8 cellular contexts compared by ENCODE assay signal in the genomic region with DNA sequence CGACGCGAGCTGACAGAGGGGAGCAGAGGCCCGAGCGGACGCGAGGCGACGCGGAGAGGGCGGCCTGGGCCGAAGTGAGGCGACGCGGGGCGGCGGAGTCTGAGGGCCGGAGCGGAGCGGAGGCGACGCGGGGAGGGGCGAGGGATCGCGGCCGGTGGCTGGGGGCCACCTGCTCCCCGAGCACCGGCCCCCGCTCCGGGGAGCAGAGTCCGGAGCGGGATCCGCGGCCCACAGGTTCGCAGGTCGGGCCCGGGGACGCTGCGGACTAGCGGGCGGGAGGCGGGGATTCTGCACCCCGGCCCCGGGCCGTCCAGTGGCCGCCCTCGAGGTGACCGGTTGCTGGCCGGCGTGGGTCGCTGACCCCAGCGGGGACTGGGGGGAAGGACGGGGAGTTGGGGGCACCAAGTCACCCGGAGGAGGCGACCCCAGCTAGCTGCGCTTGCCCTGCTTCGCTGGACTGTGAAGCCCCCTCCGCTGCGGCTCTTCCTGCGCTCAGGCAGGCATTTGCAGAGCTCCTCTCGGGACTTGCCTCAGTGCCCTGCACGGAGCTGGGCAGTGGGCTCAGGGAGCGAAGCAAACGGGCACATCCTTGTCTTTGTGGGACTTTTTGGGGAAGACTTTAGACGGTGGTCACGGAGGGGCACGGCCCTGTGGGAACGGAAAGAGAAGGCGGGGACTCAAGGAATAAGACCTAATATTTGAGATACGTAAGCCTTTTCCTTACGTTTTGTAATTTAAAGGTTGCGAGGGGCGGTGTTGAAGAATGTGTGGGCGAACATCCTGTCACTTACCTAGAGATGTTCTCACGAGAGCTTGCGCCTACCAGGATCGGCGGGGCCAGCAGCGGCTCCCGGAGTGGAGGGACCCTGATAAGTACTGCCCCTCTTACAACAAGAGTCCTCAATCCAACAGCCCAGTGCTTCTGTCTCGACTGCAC. TPM values are rescaled to one million over a fixed set of nuclear protein-coding genes. Genes with fewer than 3 reads are reported as not detected.
DNase-seq lines count a peak whose midpoint lies in the region; TF ChIP-seq lines count a peak whose summit lies in the region.

No MANE protein-coding gene starts in this region.

- peak in 1 of 2 donors; percentile 60 for TF ChIP-seq POLR2A in thyroid gland (IDR thresholded peaks at IDR 0.05)

- H3K4me3 ChIP-seq in CD4-positive, alpha-beta memory T cell (ENCODE audit: low read length in 2 of 2), result peak overlapping the region; percentile 69 to 85
- H3K4me3 ChIP-seq in H7 (ENCODE audit: insufficient read depth, low read depth, low read length) (peak overlapping the region; percentile 85), thyroid gland (replicated peaks in 1 of 3) (peak overlapping the region; percentile 66 to 99 (median 85))

- peak overlapping the region; percentile 94 to 99 (median 98) for H3K4me3 Mint-ChIP-seq in CD4-positive, alpha-beta memory T cell
- H3K4me3 Mint-ChIP-seq in osteocyte (ENCODE audit: unreplicated experiment), result peak overlapping the region; percentile 98

- H3K4me1 ChIP-seq in CD4-positive, alpha-beta memory T cell (ENCODE audit: insufficient read depth, low read length), result peaks cover 44% of the 10 kb centered on the region
- peaks cover 5 to 13% of the 10 kb centered on the region in 2 donors for H3K4me1 ChIP-seq in thyroid gland

- intact Hi-C loops in CD4-positive, alpha-beta memory T cell (cut with micrococcal nuclease), result loop anchor here (1.0 to 5.0 kb wide), 9 partner anchors 30 to 552 kb away; a partner anchor contains a TSS
- intact Hi-C loops in thyroid gland (cut with DNase I), result loop anchor here (5.0 kb wide), 1 partner anchor 33 kb away; no protein-coding TSS in a partner anchor

- CTCF ChIA-PET in CD4-positive, alpha-beta memory T cell (lab: Charles Lee; ENCODE audit: partially characterized antibody), result interaction anchor here (0.8 to 3.2 kb wide), 6 partner anchors 25 to 309 kb away, joined by 3 to 22 read pairs (median 4); a partner anchor contains a TSS

- DNase-seq in CD4-positive, alpha-beta memory T cell, result peak; percentile 52 to 70 (median 62)
- DNase-seq in H7, result peak; percentile 70
- DNase-seq in OCI-M1 (lab: John Stamatoyannopoulos, UW), result peak; percentile 55
- DNase-seq in activated T-helper 9 cell treated with anti-CD3 and anti-CD28 coated beads, Interleukin-2, amount 50 U/mL, for 16 hours (ENCODE audit: low read depth), result peak; percentile 38
- DNase-seq in foreskin melanocyte, result peak; percentile 23
- no peak for DNase-seq in osteocyte (ENCODE audit: extremely low spot score, unreplicated experiment)
- peak; percentile 39 to 40 for DNase-seq in thyroid gland
- no peak for DNase-seq in NCI-H128 (lab: John Stamatoyannopoulos, UW; ENCODE audit: unreplicated experiment)

- H3K27ac Mint-ChIP-seq in CD4-positive, alpha-beta memory T cell, result peak overlapping the region; percentile 90 to 100 (median 99)
- H3K27ac Mint-ChIP-seq in osteocyte (ENCODE audit: unreplicated experiment), result peak overlapping the region; percentile 95

- TF ChIP-seq CTCF in osteocyte (IDR thresholded peaks at IDR 0.05) (no peak), thyroid gland (IDR thresholded peaks at IDR 0.05) (no peak)

- peaks cover 26% of the 10 kb centered on the region for H3K36me3 ChIP-seq in CD4-positive, alpha-beta memory T cell (ENCODE audit: insufficient read depth, low read length)
- peaks cover 19% of the 10 kb centered on the region for H3K36me3 ChIP-seq in H7 (replicated peaks; ENCODE audit: control insufficient read depth, insufficient read depth, low read length)
- H3K36me3 ChIP-seq in thyroid gland, result peaks cover 17 to 31% of the 10 kb centered on the region in 2 donors

- no peaks in the 10 kb centered on the region for H3K27me3 Mint-ChIP-seq in CD4-positive, alpha-beta memory T cell
- no peaks in the 10 kb centered on the region for H3K27me3 Mint-ChIP-seq in osteocyte (ENCODE audit: unreplicated experiment)

- POLR2A ChIA-PET in CD4-positive, alpha-beta memory T cell (lab: Charles Lee; ENCODE audit: partially characterized antibody), result interaction anchor here (0.7 to 9.6 kb wide), 17 partner anchors 9 to 400 kb away, joined by 3 to 315 read pairs (median 3); a partner anchor contains a TSS

- no peaks in the 10 kb centered on the region for H3K9me3 Mint-ChIP-seq in CD4-positive, alpha-beta memory T cell
- no peaks in the 10 kb centered on the region for H3K9me3 Mint-ChIP-seq in osteocyte (ENCODE audit: unreplicated experiment)

- 2 to 3% methylated on average over 35 to 59 of the region's 82 CpGs for WGBS in thyroid gland, 2 donors

- no peaks in the 10 kb centered on the region for H3K27me3 ChIP-seq in CD4-positive, alpha-beta memory T cell (ENCODE audit: insufficient read depth, low read length)
- H3K27me3 ChIP-seq in H7 (ENCODE audit: control insufficient read depth, insufficient read depth, low read length) (no peaks in the 10 kb centered on the region), thyroid gland (no peaks in the 10 kb centered on the region)

- H3K4me1 Mint-ChIP-seq in CD4-positive, alpha-beta memory T cell, result peaks cover 23 to 56% (median 43%) of the 10 kb centered on the region in 4 donors
- H3K4me1 Mint-ChIP-seq in osteocyte (ENCODE audit: unreplicated experiment), result peaks cover 30% of the 10 kb centered on the region

- H3K27ac ChIP-seq in CD4-positive, alpha-beta memory T cell (ENCODE audit: low read depth, low read length), result peak overlapping the region; percentile 99
- peak overlapping the region; percentile 87 to 95 (median 93) for H3K27ac ChIP-seq in thyroid gland

- no peaks in the 10 kb centered on the region for H3K9me3 ChIP-seq in CD4-positive, alpha-beta memory T cell (ENCODE audit: control insufficient read depth in 1 of 2, low read length in 2 of 2)
- H3K9me3 ChIP-seq in thyroid gland, result no peaks in the 10 kb centered on the region

- peaks cover 21 to 59% of the 10 kb centered on the region in 2 donors for H3K36me3 Mint-ChIP-seq in CD4-positive, alpha-beta memory T cell
- H3K36me3 Mint-ChIP-seq in osteocyte (ENCODE audit: unreplicated experiment), result peaks cover 26% of the 10 kb centered on the region

RNA-seq across cellular contexts. Expression of a gene that starts 0.6 kb away (rescaled TPM):
- total RNA-seq in CD4-positive, alpha-beta memory T cell, result 10 to 100 TPM; 50.1 to 52.5 TPM
- 100 to 1,000 TPM in 1 of 2 donors, 10 to 100 TPM in 1; 100.0 to 100 TPM for polyA plus RNA-seq in CD4-positive, alpha-beta memory T cell
- total RNA-seq in H7 (2014; rRNA removed; shearing (Covaris generic)), result 28.1 and 32.0 TPM in 2 replicates
- total RNA-seq in osteocyte (24.7 and 25.8 TPM in 2 replicates), thyroid gland (10 to 100 TPM; 23.7 to 30.9 (median 26.0) TPM)

RNA-seq across cellular contexts. Expression of a gene that starts 29.8 kb away (rescaled TPM):
- 100 to 1,000 TPM; 147 TPM for total RNA-seq in CD4-positive, alpha-beta memory T cell
- polyA plus RNA-seq in CD4-positive, alpha-beta memory T cell, result 100 to 1,000 TPM in 1 of 2 donors, 10 to 100 TPM in 1; 67.4 to 111 TPM
- total RNA-seq in H7 (2014; rRNA removed; shearing (Covaris generic)), result 138 TPM in 2 replicates
- total RNA-seq in osteocyte, result 249 and 258 TPM in 2 replicates
- 100 to 1,000 TPM in 3 of 4 donors, 10 to 100 TPM in 1; 95.8 to 195 (median 159) TPM for total RNA-seq in thyroid gland

Comparison
In these comparisons a context has a peak if more than half of its experiments do, and no peak if none do; other contexts are left out.
1. DNase-seq: peak in CD4-positive, alpha-beta memory T cell (5 of 5), H7 (single experiment), OCI-M1 (single experiment), activated T-helper 9 cell treated with anti-CD3 and anti-CD28 coated beads, Interleukin-2, amount 50 U/mL, for 16 hours (single experiment), foreskin melanocyte (single experiment) and thyroid gland (2 of 2); none in osteocyte (single experiment) and NCI-H128 (single experiment).
2. Peak in every context shown above with its lines, with median percentiles within 50 percentile points of each other: H3K4me3 ChIP-seq.